ENCODE assay signal across 8 cellular contexts in genomic region chr6:159978291-159979135, GRCh38. TPM values are rescaled to one million over a fixed set of nuclear protein-coding genes. Genes with fewer than 3 reads are reported as not detected.
DNase-seq lines count a peak whose midpoint lies in the region; ATAC-seq and TF ChIP-seq lines count a peak whose summit lies in the region.

No MANE protein-coding gene starts in this region.

- POLR2A ChIA-PET in activated naive CD8-positive, alpha-beta T cell treated with anti-CD3 and anti-CD28 coated beads, Interleukin-2, amount 10 ng/mL, durations not matched to agents 7 days and 5 days (lab: Charles Lee), result interaction anchor here (2.0 to 6.4 kb wide), 2 partner anchors 9 to 37 kb away, joined by 6 to 48 read pairs; partner anchors contain the start of gene IGF2R

- no peaks in the 10 kb centered on the region for H3K9me3 Mint-ChIP-seq in activated naive CD8-positive, alpha-beta T cell treated with anti-CD3 and anti-CD28 coated beads, Interleukin-2, amount 10 ng/mL, durations not matched to agents 7 days and 5 days
- H3K9me3 Mint-ChIP-seq in naive B cell, result no peaks in the 10 kb centered on the region

- intact Hi-C loops in head of caudate nucleus (cut with DNase I), result loop anchor here (10.0 kb wide), 1 partner anchor 56 kb away; no protein-coding TSS in a partner anchor

- peaks cover 2% of the 10 kb centered on the region for H3K36me3 Mint-ChIP-seq in activated naive CD8-positive, alpha-beta T cell treated with anti-CD3 and anti-CD28 coated beads, Interleukin-2, amount 10 ng/mL, durations not matched to agents 7 days and 5 days
- H3K36me3 Mint-ChIP-seq in naive B cell, result no peaks in the 10 kb centered on the region

- H3K4me3 ChIP-seq in GM12864 (ENCODE audit: low read depth, low read length) (peak overlapping the region; percentile 39), HUES6 (ENCODE audit: low read depth, low read length) (peak overlapping the region; percentile 6; the same call in 1 of the 2 replicates)

- peaks cover 61% of the 10 kb centered on the region for H3K4me1 ChIP-seq in HUES6 (ENCODE audit: control insufficient read depth, insufficient read depth, low read length)

- no peaks in the 10 kb centered on the region for H3K27me3 ChIP-seq in HUES6 (ENCODE audit: control insufficient read depth, insufficient read depth, low read length)

- no peak for DNase-seq in GM12864 (ENCODE audit: low read depth)
- DNase-seq in activated naive CD8-positive, alpha-beta T cell treated with anti-CD3 and anti-CD28 coated beads, Interleukin-2, amount 10 ng/mL, durations not matched to agents 7 days and 5 days, result no peak
- DNase-seq in naive B cell, result no peak
- no peak for DNase-seq in NCI-H2081 treated with DMSO at 0.1 percent for 48 hours (lab: John Stamatoyannopoulos, UW)
- no peak for DNase-seq in head of caudate nucleus
- DNase-seq in H4 (ENCODE audit: low spot score), result no peak

- peak overlapping the region; percentile 91 for H3K27ac Mint-ChIP-seq in activated naive CD8-positive, alpha-beta T cell treated with anti-CD3 and anti-CD28 coated beads, Interleukin-2, amount 10 ng/mL, durations not matched to agents 7 days and 5 days
- H3K27ac Mint-ChIP-seq in naive B cell, result peak overlapping the region in 4 of 6 donors; percentile 26 to 84 (median 59)

- no peaks in the 10 kb centered on the region for H3K36me3 ChIP-seq in HUES6 (ENCODE audit: control insufficient read depth, insufficient read depth, low read length)

- TF ChIP-seq CTCF in GM12864 (IDR thresholded peaks at IDR 0.05; ENCODE audit: low read depth, low read length, missing control alignments), result no peak

- no peaks in the 10 kb centered on the region for H3K9me3 ChIP-seq in HUES6 (ENCODE audit: control insufficient read depth, insufficient read depth, low read depth, low read length)

- no peaks in the 10 kb centered on the region for H3K27me3 Mint-ChIP-seq in activated naive CD8-positive, alpha-beta T cell treated with anti-CD3 and anti-CD28 coated beads, Interleukin-2, amount 10 ng/mL, durations not matched to agents 7 days and 5 days
- peaks cover 7 to 10% (median 10%) of the 10 kb centered on the region in 3 donors for H3K27me3 Mint-ChIP-seq in naive B cell

- H3K9ac ChIP-seq in HUES6 (ENCODE audit: low read length), result peak overlapping the region; percentile 57

- ATAC-seq in GM19463 (IDR thresholded peaks at IDR 0.05; ENCODE audit: unreplicated experiment) (peak; percentile 29), naive B cell (ENCODE audit: low read depth in 2 of 2) (peak; percentile 31 to 38)
- ATAC-seq in activated naive CD8-positive, alpha-beta T cell treated with anti-CD3 and anti-CD28 coated beads, Interleukin-2, amount 10 ng/mL, durations not matched to agents 7 days and 5 days (ENCODE audit: low read depth), result no peak

- H3K4me1 Mint-ChIP-seq in activated naive CD8-positive, alpha-beta T cell treated with anti-CD3 and anti-CD28 coated beads, Interleukin-2, amount 10 ng/mL, durations not matched to agents 7 days and 5 days, result peaks cover 83% of the 10 kb centered on the region
- H3K4me1 Mint-ChIP-seq in naive B cell, result peaks cover 61 to 88% (median 86%) of the 10 kb centered on the region in 3 donors

- H3K4me3 Mint-ChIP-seq in activated naive CD8-positive, alpha-beta T cell treated with anti-CD3 and anti-CD28 coated beads, Interleukin-2, amount 10 ng/mL, durations not matched to agents 7 days and 5 days, result peak overlapping the region; percentile 75
- H3K4me3 Mint-ChIP-seq in naive B cell, result peak overlapping the region in 7 of 8 donors; percentile 21 to 79 (median 44)

- no peak overlapping the region for H3K27ac ChIP-seq in HUES6 (ENCODE audit: low read depth, low read length)

RNA-seq across cellular contexts. Expression of gene IGF2R, which starts 9.6 kb away (rescaled TPM):
- 10 to 100 TPM; 75.0 to 77.7 TPM for total RNA-seq in activated naive CD8-positive, alpha-beta T cell treated with anti-CD3 and anti-CD28 coated beads, Interleukin-2, amount 10 ng/mL, durations not matched to agents 7 days and 5 days
- polyA plus RNA-seq in naive B cell (ENCODE audit: low read depth in 6 of 6), result 10 to 100 TPM in 1 of 6 donors, 1 to 10 TPM in 5; 2.3 to 12.1 (median 7.0) TPM
- total RNA-seq in H4 (2014; rRNA removed; shearing (Covaris generic)), result 19.8 and 29.8 TPM in 2 replicates
